In genomic region chr3:185968168-185968567, GRCh38 we compare ENCODE assay signal across 2 cellular contexts.
TF ChIP-seq lines count a peak whose summit lies in the region.

No MANE protein-coding gene starts in this region.

TF ChIP-seq in Ishikawa, 13 proteins besides CTCF, POLR2A, EP300 and RAD21:
- TF ChIP-seq NFIC (IDR thresholded peaks at IDR 0.05) (no peak), ZBTB7A (IDR thresholded peaks at IDR 0.05; ENCODE audit: low read depth) (no peak), FOXM1 (IDR thresholded peaks at IDR 0.05; ENCODE audit: borderline replicate concordance, low read depth) (no peak), TAF1 (IDR thresholded peaks at IDR 0.05; ENCODE audit: low read depth) (no peak)

TF ChIP-seq in H1, 55 proteins besides CTCF, POLR2A, EP300 and RAD21:
- TF ChIP-seq E2F6 (IDR thresholded peaks at IDR 0.05) (no peak), BACH1 (IDR thresholded peaks at IDR 0.05; ENCODE audit: low read length) (no peak), SUZ12 (IDR thresholded peaks at IDR 0.05; ENCODE audit: low read length) (no peak), CBX5 (IDR thresholded peaks at IDR 0.05; ENCODE audit: low read depth, low read length) (no peak), SAP30 (IDR thresholded peaks at IDR 0.05; ENCODE audit: insufficient read depth, insufficient replicate concordance, low read length) (no peak)
